In the genomic region with DNA sequence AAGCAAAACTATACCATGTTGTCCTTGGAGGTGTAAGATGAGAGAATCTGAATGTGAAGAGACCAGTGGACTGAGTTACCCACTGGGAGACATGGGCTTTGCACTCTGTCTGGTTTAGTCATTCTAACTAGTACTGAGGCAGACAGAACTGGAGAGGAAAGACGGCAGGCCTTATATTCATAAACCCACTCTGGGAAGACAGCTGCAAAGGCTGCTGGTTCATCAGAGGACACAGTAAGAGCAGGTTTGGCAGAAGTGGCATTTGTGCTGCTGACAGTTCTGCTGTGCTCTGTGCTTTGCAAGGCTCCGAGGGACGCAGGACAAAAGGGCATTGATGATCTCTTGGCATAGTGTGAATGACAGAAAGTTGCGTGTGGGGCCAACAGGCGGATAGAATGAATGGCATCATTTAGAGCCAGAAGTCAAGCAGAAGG, we compare ENCODE assay signal across 10 cellular contexts.
A peak's percentile ranks its signal among the peaks of the same experiment; 100 is the strongest.
DNase-seq lines count a peak whose midpoint lies in the region; ATAC-seq and TF ChIP-seq lines count a peak whose summit lies in the region.
"Had no signal": no experiment of that assay in that cellular context is flagged by ENCODE, and none has a peak within 500 bp of the region (broad histone marks: within the 10 kb centered on the region; RNA-seq: fewer than 3 reads in every experiment).

No MANE protein-coding gene starts in this region.

- no peaks in the 10 kb centered on the region for H3K9me3 Mint-ChIP-seq in activated T-cell treated with anti-CD3 and anti-CD28 coated beads, Interleukin-2, amount 50 U/mL, for 24 hours

- H3K4me3 ChIP-seq in endocrine pancreas (ENCODE audit: control insufficient read depth, insufficient read depth, low read length) (peak overlapping the region; percentile 48), right lobe of liver (no peak overlapping the region)

- no peaks in the 10 kb centered on the region for H3K36me3 ChIP-seq in endocrine pancreas (ENCODE audit: control insufficient read depth, insufficient read depth, low read length)
- H3K36me3 ChIP-seq in right lobe of liver: no peaks in the 10 kb centered on the region

- H3K9me3 ChIP-seq in endocrine pancreas (ENCODE audit: control insufficient read depth, low read length) (no peaks in the 10 kb centered on the region), right lobe of liver (no peaks in the 10 kb centered on the region)

- no peak for TF ChIP-seq POLR2A in right lobe of liver (IDR thresholded peaks at IDR 0.05)

- intact Hi-C loops in right lobe of liver (cut with DNase I): no loop called here

- no peaks in the 10 kb centered on the region for H3K27me3 ChIP-seq in endocrine pancreas (ENCODE audit: control insufficient read depth, insufficient read depth, low read length)
- H3K27me3 ChIP-seq in right lobe of liver: no peaks in the 10 kb centered on the region

- no peak overlapping the region for H3K9ac ChIP-seq in endocrine pancreas (ENCODE audit: control insufficient read depth, insufficient read depth, low read length)

- ATAC-seq in HG03432 (IDR thresholded peaks at IDR 0.05; ENCODE audit: unreplicated experiment): peak; percentile 54
- peak; percentile 85 to 97 (median 94) for ATAC-seq in right lobe of liver

- no peak overlapping the region for H3K27ac Mint-ChIP-seq in activated T-cell treated with anti-CD3 and anti-CD28 coated beads, Interleukin-2, amount 50 U/mL, for 24 hours

- DNase-seq in right lobe of liver: peak; percentile 54 to 84 (median 73)
- peak; percentile 2 to 95 (median 82) for DNase-seq in substantia nigra (lab: John Stamatoyannopoulos, UW)
- no peak for DNase-seq in GOT3 (lab: John Stamatoyannopoulos, UW)
- no peak for DNase-seq in activated T-cell treated with anti-CD3 and anti-CD28 coated beads, Interleukin-2, amount 50 U/mL, for 24 hours
- no peak for DNase-seq in NCI-H2171 (lab: John Stamatoyannopoulos, UW)
- DNase-seq in NK-92 treated with Interleukin-12 subunit alpha and Interleukin-12 subunit beta, amount 100 ng/mL, for 24 hours (lab: John Stamatoyannopoulos, UW): no peak
- DNase-seq: DMS79 treated with DMSO at 0.1 percent for 48 hours, MV-4-11 had no signal

- H3K4me3 Mint-ChIP-seq in activated T-cell treated with anti-CD3 and anti-CD28 coated beads, Interleukin-2, amount 50 U/mL, for 24 hours: no peak overlapping the region

- H3K4me1 Mint-ChIP-seq in activated T-cell treated with anti-CD3 and anti-CD28 coated beads, Interleukin-2, amount 50 U/mL, for 24 hours (ENCODE audit: low read depth): no peaks in the 10 kb centered on the region

- H3K27ac ChIP-seq in right lobe of liver (peak overlapping the region; percentile 19 to 41 (median 30)), substantia nigra (ENCODE audit: low read depth, low read length, poor library complexity, severe bottlenecking) (no peak overlapping the region)

- H3K27me3 Mint-ChIP-seq in activated T-cell treated with anti-CD3 and anti-CD28 coated beads, Interleukin-2, amount 50 U/mL, for 24 hours: no peaks in the 10 kb centered on the region

- H3K4me1 ChIP-seq in endocrine pancreas (ENCODE audit: control insufficient read depth, insufficient read depth, low read length) (peaks cover 5% of the 10 kb centered on the region), right lobe of liver (peaks cover 0 to 34% (median 12%) of the 10 kb centered on the region in 4 donors)

- no peak for TF ChIP-seq CTCF in right lobe of liver (IDR thresholded peaks at IDR 0.05)

- no peaks in the 10 kb centered on the region for H3K36me3 Mint-ChIP-seq in activated T-cell treated with anti-CD3 and anti-CD28 coated beads, Interleukin-2, amount 50 U/mL, for 24 hours (ENCODE audit: low read depth)

- 31% methylated on average over 5 of the region's 5 CpGs for WGBS in right lobe of liver (ENCODE audit: insufficient coverage, low coverage, low lambda C conversion rate, missing lambda C conversion rate)

Comparison
In these comparisons a context has a peak if more than half of its experiments do, and no peak if none do; other contexts are left out.
1. DNase-seq: peak in right lobe of liver (3 of 3) and substantia nigra (49 of 49); none in GOT3 (single experiment), activated T-cell treated with anti-CD3 and anti-CD28 coated beads, Interleukin-2, amount 50 U/mL, for 24 hours (single experiment), NCI-H2171 (single experiment) and NK-92 treated with Interleukin-12 subunit alpha and Interleukin-12 subunit beta, amount 100 ng/mL, for 24 hours (single experiment).